In genomic region chr1:9549955-9550546, GRCh38 we compare ENCODE assay signal across 1 cellular context.
A peak's percentile ranks its signal among the peaks of the same experiment; 100 is the strongest.
TF ChIP-seq lines count a peak whose summit lies in the region.

No MANE protein-coding gene starts in this region.

TF ChIP-seq in HepG2, 621 proteins besides CTCF, POLR2A, EP300 and RAD21 (continued from another document and continues in another):
- TF ChIP-seq ZNF275 (CRISPR knock-in tag; IDR thresholded peaks at IDR 0.05; ENCODE audit: borderline replicate concordance), result no peak
- TF ChIP-seq CREB1 (IDR thresholded peaks at IDR 0.05), result no peak
- TF ChIP-seq CREB1 (CRISPR knock-in tag; IDR thresholded peaks at IDR 0.05), result peak; percentile 90
- TF ChIP-seq CBX5 (CRISPR knock-in tag; IDR thresholded peaks at IDR 0.05; ENCODE audit: borderline replicate concordance), result no peak
- no peak for TF ChIP-seq ZNF432 (CRISPR knock-in tag; IDR thresholded peaks at IDR 0.05; ENCODE audit: borderline replicate concordance)
- TF ChIP-seq ELF1 (CRISPR knock-in tag; IDR thresholded peaks at IDR 0.05), result no peak; the same call in 1 of the 2 replicates
- no peak for TF ChIP-seq ZNF33A (CRISPR knock-in tag; IDR thresholded peaks at IDR 0.05; ENCODE audit: borderline replicate concordance)
- TF ChIP-seq AGO2 (optimal IDR thresholded peaks at IDR 0.05; ENCODE audit: low read depth, low read length), result no peak
- peak; percentile 72 for TF ChIP-seq THAP11 (CRISPR knock-in tag; IDR thresholded peaks at IDR 0.05)
- no peak for TF ChIP-seq ZNF747 (CRISPR knock-in tag; IDR thresholded peaks at IDR 0.05; ENCODE audit: borderline replicate concordance)
- no peak for TF ChIP-seq ZSCAN25 (CRISPR knock-in tag; IDR thresholded peaks at IDR 0.05)
- TF ChIP-seq ARHGAP35 (CRISPR knock-in tag; IDR thresholded peaks at IDR 0.05; ENCODE audit: borderline replicate concordance), result no peak
- no peak for TF ChIP-seq MTA3 (CRISPR knock-in tag; IDR thresholded peaks at IDR 0.05)
- TF ChIP-seq ZFP91 (CRISPR knock-in tag; IDR thresholded peaks at IDR 0.05; ENCODE audit: borderline replicate concordance), result peak; percentile 69; the same call in 1 of the 2 replicates
- TF ChIP-seq ZSCAN22 (CRISPR knock-in tag; IDR thresholded peaks at IDR 0.05), result no peak
- no peak for TF ChIP-seq TSC22D2 (CRISPR knock-in tag; IDR thresholded peaks at IDR 0.05; ENCODE audit: borderline replicate concordance)
- TF ChIP-seq HOXA3 (CRISPR knock-in tag; IDR thresholded peaks at IDR 0.05), result peak; percentile 82
- peak; percentile 66; the same call in 1 of the 2 replicates for TF ChIP-seq ZNF205 (CRISPR knock-in tag; IDR thresholded peaks at IDR 0.05)
- TF ChIP-seq ZFP1 (CRISPR knock-in tag; IDR thresholded peaks at IDR 0.05), result no peak
- TF ChIP-seq HNF4A (CRISPR knock-in tag; IDR thresholded peaks at IDR 0.05), result peak; percentile 89
- no peak for TF ChIP-seq TFDP2 (CRISPR knock-in tag; IDR thresholded peaks at IDR 0.05)
- TF ChIP-seq CC2D1A (CRISPR knock-in tag; IDR thresholded peaks at IDR 0.05), result no peak
- TF ChIP-seq ZBTB7B (CRISPR knock-in tag; IDR thresholded peaks at IDR 0.05), result 0 out of 2 replicates have a peak, but pooled peaks have one; percentile 25
- TF ChIP-seq STAG1 (CRISPR knock-in tag; IDR thresholded peaks at IDR 0.05), result no peak
- TF ChIP-seq ATF2 (CRISPR knock-in tag; IDR thresholded peaks at IDR 0.05), result peak; percentile 91
- 0 out of 2 replicates have a peak, but pooled peaks have one; percentile 40 for TF ChIP-seq GATAD1 (CRISPR knock-in tag; IDR thresholded peaks at IDR 0.05)
- peak; percentile 83; the same call in 1 of the 2 replicates for TF ChIP-seq TBX3 (IDR thresholded peaks at IDR 0.05; ENCODE audit: borderline replicate concordance)
- TF ChIP-seq POGZ (CRISPR knock-in tag; IDR thresholded peaks at IDR 0.05), result peak; percentile 52; the same call in 1 of the 2 replicates
- no peak for TF ChIP-seq ZNF382 (CRISPR knock-in tag; IDR thresholded peaks at IDR 0.05; ENCODE audit: borderline replicate concordance)
- no peak for TF ChIP-seq TCF12 (IDR thresholded peaks at IDR 0.05)
- TF ChIP-seq TCF12 (CRISPR knock-in tag; IDR thresholded peaks at IDR 0.05), result peak; percentile 78; the same call in 1 of the 2 replicates
- no peak for TF ChIP-seq CENPBD1 (CRISPR knock-in tag; IDR thresholded peaks at IDR 0.05; ENCODE audit: borderline replicate concordance, low read depth)
- TF ChIP-seq IRF9 (CRISPR knock-in tag; IDR thresholded peaks at IDR 0.05; ENCODE audit: borderline replicate concordance), result no peak
- TF ChIP-seq ZBTB33 (CRISPR knock-in tag; IDR thresholded peaks at IDR 0.05), result peak; percentile 40; the same call in 1 of the 2 replicates
- TF ChIP-seq RARA (CRISPR knock-in tag; IDR thresholded peaks at IDR 0.05), result peak; percentile 97
- TF ChIP-seq ZNF501 (CRISPR knock-in tag; IDR thresholded peaks at IDR 0.05), result no peak
- TF ChIP-seq NFKB2 (CRISPR knock-in tag; IDR thresholded peaks at IDR 0.05; ENCODE audit: borderline replicate concordance), result no peak
- TF ChIP-seq ZNF674 (CRISPR knock-in tag; IDR thresholded peaks at IDR 0.05; ENCODE audit: low read depth), result no peak
- TF ChIP-seq CEBPZ (IDR thresholded peaks at IDR 0.05; ENCODE audit: low read length), result no peak
- peak; percentile 74; the same call in 1 of the 2 replicates for TF ChIP-seq IKZF5 (CRISPR knock-in tag; IDR thresholded peaks at IDR 0.05)
- TF ChIP-seq SKIL (CRISPR knock-in tag; IDR thresholded peaks at IDR 0.05; ENCODE audit: borderline replicate concordance), result peak; percentile 91
- TF ChIP-seq SMAD3 (CRISPR knock-in tag; IDR thresholded peaks at IDR 0.05), result peak; percentile 91
- TF ChIP-seq ZSCAN20 (CRISPR knock-in tag; IDR thresholded peaks at IDR 0.05; ENCODE audit: borderline replicate concordance), result no peak
- no peak for TF ChIP-seq ZNF652 (CRISPR knock-in tag; IDR thresholded peaks at IDR 0.05; ENCODE audit: borderline replicate concordance, low read depth)
- 0 out of 2 replicates have a peak, but pooled peaks have one; percentile 27 for TF ChIP-seq ZNF574 (CRISPR knock-in tag; IDR thresholded peaks at IDR 0.05)
- no peak for TF ChIP-seq KAT7 (CRISPR knock-in tag; IDR thresholded peaks at IDR 0.05; ENCODE audit: borderline replicate concordance)
- no peak for TF ChIP-seq ZNF562 (CRISPR knock-in tag; IDR thresholded peaks at IDR 0.05; ENCODE audit: borderline replicate concordance)
